28 cellular contexts compared by ENCODE assay signal in the genomic region with DNA sequence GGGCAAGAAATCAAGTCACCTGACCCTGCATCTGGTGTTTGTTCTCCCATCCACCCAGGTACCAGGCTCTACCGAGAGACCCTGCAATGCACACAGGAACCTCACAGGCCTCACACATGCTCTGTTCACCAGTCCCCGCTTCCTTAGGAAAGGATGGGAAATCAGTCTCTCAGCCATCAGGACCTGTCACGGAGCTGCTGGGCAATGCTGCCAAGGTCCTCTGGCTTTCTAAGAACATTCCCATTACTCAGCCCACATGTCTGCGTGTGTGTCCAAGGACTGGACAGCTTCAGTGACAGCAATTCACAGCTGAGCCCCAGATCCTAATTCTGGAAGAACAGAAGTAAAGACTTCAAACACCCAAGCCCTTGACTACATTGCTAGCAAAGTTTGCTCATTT. TPM values are rescaled to one million over a fixed set of nuclear protein-coding genes. Genes with fewer than 3 reads are reported as not detected.
"Had no signal": no experiment of that assay in that cellular context is flagged by ENCODE, and none has a peak within 500 bp of the region (broad histone marks: within the 10 kb centered on the region; RNA-seq: fewer than 3 reads in every experiment).

No MANE protein-coding gene starts in this region.

- DNase-seq: activated CD4-positive, alpha-beta memory T cell treated with anti-CD3 and anti-CD28 coated beads, Interleukin-2, amount 10 ng/mL, durations not matched to agents 7 days and 5 days; activated CD4-positive, alpha-beta T cell treated with anti-CD3 and anti-CD28 coated beads for 1 hour; activated CD4-positive, alpha-beta T cell treated with anti-CD3 and anti-CD28 coated beads for 4 hours; activated CD4-positive, alpha-beta T cell treated with anti-CD3 and anti-CD28 coated beads, Interleukin-2, amount 10 ng/mL, durations not matched to agents 7 days and 5 days; activated CD4-positive, alpha-beta T cell treated with anti-CD3 and anti-CD28 coated beads, Interleukin-2, amount 50 U/mL, for 4 hours; activated CD8-positive, alpha-beta memory T cell treated with anti-CD3 and anti-CD28 coated beads, Interleukin-2, amount 50 U/mL, for 48 hours; activated gamma-delta T cell; activated naive CD4-positive, alpha-beta T cell; activated naive CD4-positive, alpha-beta T cell treated with anti-CD3 and anti-CD28 coated beads, Interleukin-2, amount 50 U/mL, for 16 hours; activated T-cell treated with anti-CD3 and anti-CD28 coated beads for 4 hours; activated T-cell treated with anti-CD3 and anti-CD28 coated beads, Interleukin-2, amount 50 U/mL, for 24 hours; activated T-cell treated with anti-CD3 and anti-CD28 coated beads, Interleukin-2, amount 50 U/mL, for 72 hours; amniotic stem cell; anterior cingulate cortex; brain microvascular endothelial cell; cerebellar nuclear complex; colonic mucosa; effector CD8-positive, alpha-beta T cell; esophagus squamous epithelium; foreskin fibroblast; head of caudate nucleus; T-helper 2 cell had no signal

- ATAC-seq: activated T-cell treated with anti-CD3 and anti-CD28 coated beads, Interleukin-2, amount 50 U/mL, for 72 hours had no signal

- H3K4me3 ChIP-seq: colonic mucosa, esophagus squamous epithelium had no signal

- H3K4me1 Mint-ChIP-seq: activated CD4-positive, alpha-beta memory T cell treated with anti-CD3 and anti-CD28 coated beads, Interleukin-2, amount 10 ng/mL, durations not matched to agents 7 days and 5 days; activated CD4-positive, alpha-beta T cell treated with anti-CD3 and anti-CD28 coated beads, Interleukin-2, amount 10 ng/mL, durations not matched to agents 7 days and 5 days had no signal

- H3K9me3 ChIP-seq: colonic mucosa had no signal

- H3K27ac ChIP-seq: brain microvascular endothelial cell, colonic mucosa, epithelial cell of prostate, esophagus squamous epithelium had no signal

- H3K4me1 ChIP-seq: colonic mucosa had no signal

- H3K27ac Mint-ChIP-seq: activated CD4-positive, alpha-beta memory T cell treated with anti-CD3 and anti-CD28 coated beads, Interleukin-2, amount 10 ng/mL, durations not matched to agents 7 days and 5 days; activated CD4-positive, alpha-beta T cell treated with anti-CD3 and anti-CD28 coated beads, Interleukin-2, amount 10 ng/mL, durations not matched to agents 7 days and 5 days; activated naive CD8-positive, alpha-beta T cell; activated T-cell treated with anti-CD3 and anti-CD28 coated beads, Interleukin-2, amount 50 U/mL, for 24 hours; activated T-cell treated with anti-CD3 and anti-CD28 coated beads, Interleukin-2, amount 50 U/mL, for 72 hours had no signal

- H3K27me3 Mint-ChIP-seq: activated naive CD8-positive, alpha-beta T cell had no signal

- H3K4me3 Mint-ChIP-seq: activated CD4-positive, alpha-beta memory T cell treated with anti-CD3 and anti-CD28 coated beads, Interleukin-2, amount 10 ng/mL, durations not matched to agents 7 days and 5 days; activated CD4-positive, alpha-beta T cell treated with anti-CD3 and anti-CD28 coated beads, Interleukin-2, amount 10 ng/mL, durations not matched to agents 7 days and 5 days; activated naive CD8-positive, alpha-beta T cell; activated T-cell treated with anti-CD3 and anti-CD28 coated beads, Interleukin-2, amount 50 U/mL, for 24 hours; activated T-cell treated with anti-CD3 and anti-CD28 coated beads, Interleukin-2, amount 50 U/mL, for 72 hours had no signal

- H3K27me3 ChIP-seq: brain microvascular endothelial cell, colonic mucosa, esophagus squamous epithelium had no signal

- FAIRE-seq: astrocyte, endometrium, endothelial cell of umbilical vein, frontal cortex had no signal

- H3K36me3 ChIP-seq: brain microvascular endothelial cell, colonic mucosa, esophagus squamous epithelium had no signal

RNA-seq across cellular contexts. Expression of a gene that starts 6.5 kb away (rescaled TPM):
- total RNA-seq: endothelial cell of umbilical vein had no signal
